Comparison of ENCODE assay signal across 12 cellular contexts in genomic region chr9:105708405-105708804, GRCh38. TPM values are rescaled to one million over a fixed set of nuclear protein-coding genes. Genes with fewer than 3 reads are reported as not detected.
A peak's percentile ranks its signal among the peaks of the same experiment; 100 is the strongest.
DNase-seq lines count a peak whose midpoint lies in the region; ATAC-seq lines count a peak whose summit lies in the region.
"Had no signal": no experiment of that assay in that cellular context is flagged by ENCODE, and none has a peak within 500 bp of the region (broad histone marks: within the 10 kb centered on the region; RNA-seq: fewer than 3 reads in every experiment).

No MANE protein-coding gene starts in this region.

- H3K27me3 Mint-ChIP-seq in T-helper 1 cell treated with Interleukin-12 subunit alpha and Interleukin-12 subunit beta and Interleukin-4 antibody, amounts not matched to agents 30 μg/mL and 1 μg/mL, for 36 hours (ENCODE audit: low read depth), result no peaks in the 10 kb centered on the region
- no peaks in the 10 kb centered on the region for H3K27me3 Mint-ChIP-seq in immature natural killer cell (ENCODE audit: low read depth in 3 of 3)

- peak; percentile 77 for ATAC-seq in GM21390 (IDR thresholded peaks at IDR 0.05; ENCODE audit: unreplicated experiment)
- ATAC-seq in HG03439 (IDR thresholded peaks at IDR 0.05; ENCODE audit: unreplicated experiment), result peak; percentile 67
- ATAC-seq in GM19463 (IDR thresholded peaks at IDR 0.05; ENCODE audit: unreplicated experiment), result no peak
- ATAC-seq: pancreas had no signal

- H3K4me3 Mint-ChIP-seq in T-helper 1 cell treated with Interleukin-12 subunit alpha and Interleukin-12 subunit beta and Interleukin-4 antibody, amounts not matched to agents 30 μg/mL and 1 μg/mL, for 36 hours, result peak overlapping the region; percentile 52
- H3K4me3 Mint-ChIP-seq in immature natural killer cell, result peak overlapping the region in 4 of 5 donors; percentile 10 to 61 (median 30)

- H3K27ac Mint-ChIP-seq in T-helper 1 cell treated with Interleukin-12 subunit alpha and Interleukin-12 subunit beta and Interleukin-4 antibody, amounts not matched to agents 30 μg/mL and 1 μg/mL, for 36 hours, result peak overlapping the region; percentile 4
- peak overlapping the region in 3 of 6 donors; percentile 8 to 42 (median 13) for H3K27ac Mint-ChIP-seq in immature natural killer cell

- H3K36me3 Mint-ChIP-seq in T-helper 1 cell treated with Interleukin-12 subunit alpha and Interleukin-12 subunit beta and Interleukin-4 antibody, amounts not matched to agents 30 μg/mL and 1 μg/mL, for 36 hours (ENCODE audit: low read depth), result peaks cover 1% of the 10 kb centered on the region
- H3K36me3 Mint-ChIP-seq in immature natural killer cell, result peaks cover 0 to 4% (median 0%) of the 10 kb centered on the region in 3 donors

- no peaks in the 10 kb centered on the region for H3K9me3 Mint-ChIP-seq in T-helper 1 cell treated with Interleukin-12 subunit alpha and Interleukin-12 subunit beta and Interleukin-4 antibody, amounts not matched to agents 30 μg/mL and 1 μg/mL, for 36 hours
- no peaks in the 10 kb centered on the region for H3K9me3 Mint-ChIP-seq in immature natural killer cell

- H3K4me1 Mint-ChIP-seq in T-helper 1 cell treated with Interleukin-12 subunit alpha and Interleukin-12 subunit beta and Interleukin-4 antibody, amounts not matched to agents 30 μg/mL and 1 μg/mL, for 36 hours (ENCODE audit: low read depth), result peaks cover 7% of the 10 kb centered on the region
- H3K4me1 Mint-ChIP-seq in immature natural killer cell, result peaks cover 8 to 14% of the 10 kb centered on the region in 2 donors

- no peak for DNase-seq in T-helper 1 cell
- no peak for DNase-seq in immature natural killer cell
- no peak for DNase-seq in NCI-H146 (lab: John Stamatoyannopoulos, UW)
- no peak for DNase-seq in Ammon's horn (ENCODE audit: low spot score)
- DNase-seq: DMS79 treated with DMSO at 0.1 percent for 48 hours; pancreas; stimulated activated CD4-positive, alpha-beta T cell treated with anti-CD3 and anti-CD28 coated beads, Interleukin-4, amount 100 ng/mL, for 4 hours; testis had no signal

RNA-seq across cellular contexts. Expression of gene TMEM38B, which starts 14.1 kb away (rescaled TPM):
- polyA plus RNA-seq in immature natural killer cell, result 10 to 100 TPM; 15.9 to 21.3 (median 17.9) TPM

RNA-seq across cellular contexts. Expression of gene TAL2, which starts 46.1 kb away (rescaled TPM):
- not detected for polyA plus RNA-seq in immature natural killer cell
